Comparison of ENCODE assay signal across 8 cellular contexts in genomic region chr5:110738812-110739651, GRCh38. TPM values are rescaled to one million over a fixed set of nuclear protein-coding genes. Genes with fewer than 3 reads are reported as not detected.
DNase-seq lines count a peak whose midpoint lies in the region; ATAC-seq and TF ChIP-seq lines count a peak whose summit lies in the region.

TSS of gene SLC25A46 (plus strand) at chr5:110739007. CDS start at chr5:110739120, 113 bp downstream.

- TF ChIP-seq CTCF in AG09319 (IDR thresholded peaks at IDR 0.05; ENCODE audit: low read depth, low read length) (no peak), chondrocyte (IDR thresholded peaks at IDR 0.05) (no peak), kidney epithelial cell (IDR thresholded peaks at IDR 0.05; ENCODE audit: insufficient read depth, low read length, poor library complexity, severe bottlenecking) (no peak)

- H3K27me3 ChIP-seq in kidney epithelial cell (ENCODE audit: control insufficient read depth, insufficient read depth, low read length): no peaks in the 10 kb centered on the region

- H3K36me3 ChIP-seq in kidney epithelial cell (ENCODE audit: control insufficient read depth, insufficient read depth, low read length): no peaks in the 10 kb centered on the region

- peak within 1 kb of the TSS; percentile 95 for H3K27ac Mint-ChIP-seq in chondrocyte (ENCODE audit: unreplicated experiment)

- H3K36me3 Mint-ChIP-seq in chondrocyte (ENCODE audit: low read depth): peaks cover 1% of the 10 kb centered on the region

- H3K4me3 ChIP-seq in kidney epithelial cell (ENCODE audit: low read depth, low read length): peak within 1 kb of the TSS; percentile 85

- no peaks in the 10 kb centered on the region for H3K9me3 Mint-ChIP-seq in chondrocyte (ENCODE audit: low read depth)

- peaks cover 3% of the 10 kb centered on the region for H3K27me3 Mint-ChIP-seq in chondrocyte (ENCODE audit: low read depth)

- DNase-seq in AG09319 (ENCODE audit: extremely low read depth, low read depth) (peak; percentile 52), NCI-H446 treated with DMSO at 0.1 percent for 48 hours (lab: John Stamatoyannopoulos, UW) (peak; percentile 73), chondrocyte (ENCODE audit: low spot score) (peak; percentile 91), kidney epithelial cell (ENCODE audit: low read depth) (peak; percentile 70)
- DNase-seq in activated CD4-positive, alpha-beta T cell treated with anti-CD3 and anti-CD28 coated beads for 24 hours (ENCODE audit: low read depth in 2 of 2): peak; percentile 74 to 77
- DNase-seq in stimulated activated CD4-positive, alpha-beta T cell treated with anti-CD3 and anti-CD28 coated beads, Interleukin-1b, Interleukin-23, amount 100 ng/mL, for 1 hour (ENCODE audit: low read depth in 2 of 2): peak; percentile 48 to 65

- ATAC-seq in GM19025 (IDR thresholded peaks at IDR 0.05; ENCODE audit: low read depth, unreplicated experiment) (peak; percentile 97), HG03342 (IDR thresholded peaks at IDR 0.05; ENCODE audit: unreplicated experiment) (peak; percentile 96)

- peaks cover 33% of the 10 kb centered on the region for H3K4me1 Mint-ChIP-seq in chondrocyte (ENCODE audit: low read depth)

- peak within 1 kb of the TSS; percentile 89 for H3K4me3 Mint-ChIP-seq in chondrocyte (ENCODE audit: unreplicated experiment)

RNA-seq across cellular contexts. Expression of gene SLC25A46, which starts in this region (rescaled TPM):
- total RNA-seq in chondrocyte (44.6 to 60.5 TPM (median 46.4 TPM) in 3 replicates), kidney epithelial cell (53.6 and 54.9 TPM in 2 replicates)

Comparison
In these comparisons a context has a peak if more than half of its experiments do, and no peak if none do; other contexts are left out.
1. Peak in every context shown above with its lines: DNase-seq, ATAC-seq and H3K4me3 ChIP-seq.